In the genomic region with DNA sequence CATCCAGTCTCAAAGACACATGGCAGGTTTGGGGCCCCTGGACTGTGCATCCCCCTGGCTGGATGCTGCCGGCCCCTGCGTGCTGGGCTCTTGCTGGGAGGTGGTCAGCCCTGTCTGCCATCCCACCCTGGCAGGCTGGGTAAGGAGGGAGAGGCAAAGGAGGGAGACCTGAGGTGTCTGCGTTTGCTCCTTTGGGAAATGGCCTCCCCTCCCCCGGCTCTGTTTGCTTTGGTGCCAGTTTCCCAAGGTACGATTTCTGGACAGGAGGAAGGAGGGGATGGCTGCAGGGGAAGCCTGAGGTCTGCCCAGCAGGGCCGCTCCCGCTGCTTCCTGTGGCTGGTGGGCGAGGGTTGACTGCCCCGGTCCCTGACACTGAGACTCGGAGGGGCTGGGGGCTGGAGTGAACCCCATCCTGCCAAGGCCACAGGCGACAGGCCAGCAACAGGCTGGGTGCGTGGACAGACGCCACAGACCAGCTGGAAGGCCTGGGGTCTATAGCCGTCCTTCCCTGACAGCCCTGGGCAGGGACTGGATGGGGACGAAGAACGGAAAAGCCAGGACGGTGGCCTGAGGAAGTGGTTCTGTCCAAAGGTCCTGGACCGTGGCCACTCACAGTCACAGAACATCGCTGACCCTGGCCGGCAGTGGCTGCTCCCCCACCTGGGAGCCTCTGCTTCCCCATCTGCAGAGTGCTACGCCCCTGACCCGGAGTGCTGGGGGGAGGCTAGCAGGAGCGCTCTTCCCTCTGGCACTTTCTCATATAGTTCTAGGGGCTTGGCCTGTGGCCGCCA, we compare ENCODE assay signal across 16 cellular contexts. TPM values are rescaled to one million over a fixed set of nuclear protein-coding genes. Genes with fewer than 3 reads are reported as not detected.
DNase-seq lines count a peak whose midpoint lies in the region; ATAC-seq and TF ChIP-seq lines count a peak whose summit lies in the region.
"Had no signal": no experiment of that assay in that cellular context is flagged by ENCODE, and none has a peak within 500 bp of the region (broad histone marks: within the 10 kb centered on the region; RNA-seq: fewer than 3 reads in every experiment).

No MANE protein-coding gene starts in this region.

- H3K9me3 Mint-ChIP-seq in HFFc6: no peaks in the 10 kb centered on the region

- H3K27ac ChIP-seq in Peyer's patch (peak overlapping the region in 3 of 4 donors; percentile 32 to 68 (median 54)), esophagus muscularis mucosa (replicated peaks in 1 of 4) (peak overlapping the region; percentile 39 to 70 (median 64)), suprapubic skin (peak overlapping the region; percentile 42), mesenchymal stem cell (ENCODE audit: low read length, poor library complexity, severe bottlenecking) (no peak overlapping the region)
- H3K27ac ChIP-seq: BLaER1, epithelial cell of prostate had no signal

- no peak overlapping the region for H4K8ac ChIP-seq in mesenchymal stem cell (ENCODE audit: low read length)

- peaks cover 3% of the 10 kb centered on the region for H3K79me1 ChIP-seq in mesenchymal stem cell (replicated peaks; ENCODE audit: low read length, poor library complexity, severe bottlenecking)

- WGBS in esophagus muscularis mucosa: 79% methylated on average over 15 of the region's 24 CpGs
- WGBS in suprapubic skin: 75% methylated on average over 11 of the region's 24 CpGs
- 91% methylated on average over 24 of the region's 24 CpGs for WGBS in mesenchymal stem cell

- ATAC-seq in HG03135 (IDR thresholded peaks at IDR 0.05; ENCODE audit: unreplicated experiment): no peak

- no peak overlapping the region for H2BK15ac ChIP-seq in mesenchymal stem cell (ENCODE audit: low read depth, poor library complexity, severe bottlenecking)

- H2BK5ac ChIP-seq in mesenchymal stem cell (ENCODE audit: low read depth, low read length, poor library complexity, severe bottlenecking): no peak overlapping the region

- H3K9me3 ChIP-seq in Peyer's patch (no peaks in the 10 kb centered on the region), esophagus muscularis mucosa (no peaks in the 10 kb centered on the region), suprapubic skin (no peaks in the 10 kb centered on the region), mesenchymal stem cell (ENCODE audit: control insufficient read depth, low read length) (no peaks in the 10 kb centered on the region)
- H3K9me3 ChIP-seq: BLaER1 had no signal

- H3K14ac ChIP-seq in mesenchymal stem cell (ENCODE audit: low read length in 2 of 2): no peak overlapping the region

- no peak overlapping the region for H3K18ac ChIP-seq in mesenchymal stem cell (ENCODE audit: low read depth in 1 of 2, low read length in 2 of 2)

- H3K27me3 ChIP-seq in Peyer's patch (no peaks in the 10 kb centered on the region), esophagus muscularis mucosa (no peaks in the 10 kb centered on the region), suprapubic skin (no peaks in the 10 kb centered on the region), mesenchymal stem cell (ENCODE audit: control insufficient read depth in 1 of 2, insufficient read depth in 1 of 2, low read length in 2 of 2) (no peaks in the 10 kb centered on the region)
- H3K27me3 ChIP-seq: BLaER1 had no signal

- no peaks in the 10 kb centered on the region; the same call in 1 of the 2 replicates for H3K27me3 Mint-ChIP-seq in HFFc6 (ENCODE audit: insufficient read depth)

- intact Hi-C loops in esophagus muscularis mucosa (cut with DNase I): no loop called here

- H3K4me1 ChIP-seq in Peyer's patch (peaks cover 0 to 50% (median 0%) of the 10 kb centered on the region in 4 donors), esophagus muscularis mucosa (peaks cover 36 to 73% (median 69%) of the 10 kb centered on the region in 4 donors), suprapubic skin (peaks cover 67% of the 10 kb centered on the region), mesenchymal stem cell (ENCODE audit: control insufficient read depth, insufficient read depth, low read depth, low read length) (peaks cover 10% of the 10 kb centered on the region)

- H3K4me3 ChIP-seq in Peyer's patch (no peak overlapping the region), esophagus muscularis mucosa (no peak overlapping the region), suprapubic skin (no peak overlapping the region), mesenchymal stem cell (ENCODE audit: insufficient read depth in 1 of 2, low read depth in 1 of 2, low read length in 2 of 2) (no peak overlapping the region)
- H3K4me3 ChIP-seq: BLaER1 had no signal

- peaks cover 18% of the 10 kb centered on the region for H3K4me1 Mint-ChIP-seq in HFFc6 (ENCODE audit: low read depth)

- TF ChIP-seq POLR2A in Peyer's patch (IDR thresholded peaks at IDR 0.05) (no peak), esophagus muscularis mucosa (IDR thresholded peaks at IDR 0.05; ENCODE audit: low read depth) (no peak), suprapubic skin (IDR thresholded peaks at IDR 0.05) (no peak)

- TF ChIP-seq EP300 in esophagus muscularis mucosa (IDR thresholded peaks at IDR 0.05) (no peak), suprapubic skin (IDR thresholded peaks at IDR 0.05) (no peak)

- no peak overlapping the region for H3K23ac ChIP-seq in mesenchymal stem cell (ENCODE audit: low read length in 2 of 2)

- H3K9ac ChIP-seq in mesenchymal stem cell (ENCODE audit: low read length): no peak overlapping the region
- H3K9ac ChIP-seq: BLaER1 had no signal

- H2BK120ac ChIP-seq in mesenchymal stem cell (ENCODE audit: low read depth, low read length): no peak overlapping the region

- H3K27ac Mint-ChIP-seq in HFFc6: no peak overlapping the region

- no peak overlapping the region for H3K4me3 Mint-ChIP-seq in HFFc6

- H2AFZ ChIP-seq in mesenchymal stem cell (ENCODE audit: low read depth, low read length): no peak overlapping the region

- H3K36me3 ChIP-seq in Peyer's patch (peaks cover 0 to 7% (median 0%) of the 10 kb centered on the region in 3 donors), esophagus muscularis mucosa (peaks cover 0 to 50% (median 24%) of the 10 kb centered on the region in 4 donors), suprapubic skin (peaks cover 16% of the 10 kb centered on the region), mesenchymal stem cell (ENCODE audit: control insufficient read depth in 1 of 2, insufficient read depth in 2 of 2, low read depth in 1 of 2, low read length in 2 of 2) (peaks cover 19 to 48% of the 10 kb centered on the region in 2 experiments)

- TF ChIP-seq CTCF in Peyer's patch (IDR thresholded peaks at IDR 0.05) (no peak), esophagus muscularis mucosa (IDR thresholded peaks at IDR 0.05) (no peak), suprapubic skin (IDR thresholded peaks at IDR 0.05) (no peak), HFFc6 (IDR thresholded peaks at IDR 0.05) (no peak)

- H3K36me3 Mint-ChIP-seq in HFFc6 (ENCODE audit: low read depth): no peaks in the 10 kb centered on the region

- H3K4ac ChIP-seq in mesenchymal stem cell (ENCODE audit: low read depth in 1 of 2, low read length in 2 of 2): no peak overlapping the region

- H2BK12ac ChIP-seq in mesenchymal stem cell (ENCODE audit: low read length in 2 of 2): no peak overlapping the region

- DNase-seq in Peyer's patch (peak in 1 of 3 donors; percentile 46), esophagus muscularis mucosa (ENCODE audit: extremely low spot score) (no peak), mesenteric fat pad (ENCODE audit: low spot score) (peak; percentile 86), suprapubic skin (ENCODE audit: low spot score in 2 of 2) (peak; percentile 77 to 78), mesenchymal stem cell (no peak), HFFc6 (no peak)
- DNase-seq in activated effector memory CD4-positive, alpha-beta T cell treated with anti-CD3 and anti-CD28 coated beads, Interleukin-2, amount 50 U/mL, for 16 hours: no peak
- DNase-seq: activated CD4-positive, alpha-beta T cell treated with anti-CD3 and anti-CD28 coated beads, Interleukin-2, amount 50 U/mL, for 4 hours; amniotic stem cell; NCI-H2107; NCI-H69; RPMI8226; stimulated activated CD4-positive, alpha-beta T cell treated with anti-CD3 and anti-CD28 coated beads, Interleukin-4, amount 100 ng/mL, for 4 hours had no signal

- H3K4me2 ChIP-seq in mesenchymal stem cell (ENCODE audit: low read length, poor library complexity, severe bottlenecking): no peak overlapping the region
- H3K4me2 ChIP-seq: BLaER1 had no signal

- no peak overlapping the region for H4K91ac ChIP-seq in mesenchymal stem cell (ENCODE audit: low read length)

- H2AK5ac ChIP-seq in mesenchymal stem cell (ENCODE audit: low read length, severe bottlenecking): no peak overlapping the region

RNA-seq across cellular contexts. Expression of gene OSBPL5, which starts 38.0 kb away (rescaled TPM):
- total RNA-seq in Peyer's patch: 100 to 1,000 TPM in 1 of 4 donors, 10 to 100 TPM in 3; 39.8 to 110 (median 73.2) TPM
- total RNA-seq in esophagus muscularis mucosa: 100 to 1,000 TPM in 1 of 4 donors, 10 to 100 TPM in 3; 59.6 to 119 (median 71.7) TPM
- total RNA-seq in mesenteric fat pad: 41.4 TPM
- 10 to 100 TPM; 43.4 to 75.2 (median 56.8) TPM for total RNA-seq in suprapubic skin
- 13.7 TPM for polyA plus RNA-seq in mesenchymal stem cell (2013, experiment 1 of 2)
- 14.6 TPM for polyA plus RNA-seq in mesenchymal stem cell (2013, experiment 2 of 2)
- 10 to 100 TPM; 32.6 to 42.6 (median 36.7) TPM for total RNA-seq in HFFc6 (2021; fragmentation: NEBNext Ultra II Directional; extraction: Animal tissue kit (Norgen Biotek cat#: 25700))

Comparison
In these comparisons a context has a peak if more than half of its experiments do, and no peak if none do; other contexts are left out.
1. DNase-seq: peak in mesenteric fat pad (single experiment) and suprapubic skin (2 of 2); none in esophagus muscularis mucosa (single experiment), activated effector memory CD4-positive, alpha-beta T cell treated with anti-CD3 and anti-CD28 coated beads, Interleukin-2, amount 50 U/mL, for 16 hours (single experiment), mesenchymal stem cell (single experiment) and HFFc6 (single experiment).